Comparison of ENCODE assay signal across 12 cellular contexts in genomic region chr6:105250523-105250922, GRCh38.
"Had no signal": no experiment of that assay in that cellular context is flagged by ENCODE, and none has a peak within 500 bp of the region (broad histone marks: within the 10 kb centered on the region; RNA-seq: fewer than 3 reads in every experiment).

No MANE protein-coding gene starts in this region.

- H3K4me1 ChIP-seq: right atrium auricular region, tibial artery had no signal

- H3K36me3 ChIP-seq: right atrium auricular region, tibial artery had no signal

- H3K27me3 Mint-ChIP-seq: activated naive CD8-positive, alpha-beta T cell treated with anti-CD3 and anti-CD28 coated beads for 36 hours had no signal

- FAIRE-seq: endometrium, small intestine had no signal

- H3K9me3 Mint-ChIP-seq: natural killer cell had no signal

- H3K4me3 ChIP-seq: right atrium auricular region, tibial artery had no signal

- H3K36me3 Mint-ChIP-seq: activated naive CD8-positive, alpha-beta T cell treated with anti-CD3 and anti-CD28 coated beads for 36 hours; natural killer cell had no signal

- H3K27ac ChIP-seq: right atrium auricular region, tibial artery had no signal

- ATAC-seq: natural killer cell had no signal

- H3K27ac Mint-ChIP-seq: activated naive CD8-positive, alpha-beta T cell treated with anti-CD3 and anti-CD28 coated beads for 36 hours; natural killer cell had no signal

- H3K4me1 Mint-ChIP-seq: activated naive CD8-positive, alpha-beta T cell treated with anti-CD3 and anti-CD28 coated beads for 36 hours; natural killer cell had no signal

- H3K27me3 ChIP-seq: right atrium auricular region, tibial artery had no signal

- DNase-seq: activated CD4-positive, alpha-beta T cell treated with anti-CD3 and anti-CD28 coated beads, Interleukin-2, amount 50 U/mL, for 48 hours; activated CD4-positive, CD25-positive, alpha-beta regulatory T cell treated with anti-CD3 and anti-CD28 coated beads, Interleukin-2, amount 50 U/mL, for 72 hours; activated gamma-delta T cell; activated naive CD8-positive, alpha-beta T cell treated with anti-CD3 and anti-CD28 coated beads for 36 hours; activated T-cell treated with anti-CD3 and anti-CD28 coated beads, Interleukin-2, amount 50 U/mL, for 48 hours; anterior cingulate cortex; natural killer cell; posterior cingulate gyrus; small intestine; tibial artery had no signal

- H3K4me3 Mint-ChIP-seq: activated naive CD8-positive, alpha-beta T cell treated with anti-CD3 and anti-CD28 coated beads for 36 hours; natural killer cell had no signal

- H3K9me3 ChIP-seq: right atrium auricular region, tibial artery had no signal
